In the genomic region with DNA sequence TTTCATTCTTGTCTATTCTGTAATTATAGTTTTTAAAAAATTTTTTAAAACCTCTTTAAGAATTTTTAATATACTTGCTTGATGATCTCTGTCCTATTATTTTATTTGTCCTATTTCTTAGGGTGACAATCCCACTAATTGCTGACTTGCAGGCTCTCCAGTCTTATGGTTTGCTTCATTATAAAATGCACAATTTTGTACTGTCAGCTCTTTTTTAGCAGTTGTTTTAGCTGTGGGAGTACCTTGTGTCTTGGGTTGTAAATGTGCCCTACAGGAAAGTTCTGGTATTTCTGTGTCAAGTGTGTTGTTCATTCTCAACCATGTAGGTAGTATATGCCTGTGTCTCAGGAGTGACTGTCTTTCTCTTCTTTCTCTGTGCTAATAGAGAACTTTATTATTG, we compare ENCODE assay signal across 33 cellular contexts.
"Had no signal": no experiment of that assay in that cellular context is flagged by ENCODE, and none has a peak within 500 bp of the region (broad histone marks: within the 10 kb centered on the region; RNA-seq: fewer than 3 reads in every experiment).

No MANE protein-coding gene starts in this region.

- H3K4me1 Mint-ChIP-seq: activated CD4-positive, alpha-beta memory T cell treated with anti-CD3 and anti-CD28 coated beads, Interleukin-2, amount 10 ng/mL, durations not matched to agents 7 days and 5 days; activated CD4-positive, alpha-beta T cell treated with anti-CD3 and anti-CD28 coated beads, Interleukin-2, amount 10 ng/mL, durations not matched to agents 7 days and 5 days; activated naive CD4-positive, alpha-beta T cell treated with anti-CD3 and anti-CD28 coated beads, Interleukin-2, amount 10 ng/mL, durations not matched to agents 7 days and 5 days; activated naive CD8-positive, alpha-beta T cell treated with anti-CD3 and anti-CD28 coated beads, Interleukin-2, amount 10 ng/mL, durations not matched to agents 7 days and 5 days; brain; T-helper 17 cell had no signal

- H3K9me3 Mint-ChIP-seq: activated CD4-positive, alpha-beta memory T cell treated with anti-CD3 and anti-CD28 coated beads, Interleukin-2, amount 10 ng/mL, durations not matched to agents 7 days and 5 days; activated CD4-positive, alpha-beta T cell treated with anti-CD3 and anti-CD28 coated beads, Interleukin-2, amount 10 ng/mL, durations not matched to agents 7 days and 5 days; activated naive CD4-positive, alpha-beta T cell treated with anti-CD3 and anti-CD28 coated beads, Interleukin-2, amount 10 ng/mL, durations not matched to agents 7 days and 5 days; activated naive CD8-positive, alpha-beta T cell treated with anti-CD3 and anti-CD28 coated beads, Interleukin-2, amount 10 ng/mL, durations not matched to agents 7 days and 5 days; activated T-cell treated with anti-CD3 and anti-CD28 coated beads, Interleukin-2, amount 50 U/mL, for 24 hours; activated T-cell treated with anti-CD3 and anti-CD28 coated beads, Interleukin-2, amount 50 U/mL, for 72 hours; brain; T-helper 2 cell treated with Interferon-gamma antibody and Interleukin-4, amounts not matched to agents 5 μg/mL and 100 μg/mL, for 36 hours had no signal

- ATAC-seq: activated naive CD4-positive, alpha-beta T cell treated with anti-CD3 and anti-CD28 coated beads, Interleukin-2, amount 50 U/mL, for 72 hours; activated T-cell treated with anti-CD3 and anti-CD28 coated beads, Interleukin-2, amount 50 U/mL, for 72 hours; gastroesophageal sphincter; T-helper 17 cell had no signal

- H3K4me3 Mint-ChIP-seq: activated CD4-positive, alpha-beta memory T cell treated with anti-CD3 and anti-CD28 coated beads, Interleukin-2, amount 10 ng/mL, durations not matched to agents 7 days and 5 days; activated CD4-positive, alpha-beta T cell treated with anti-CD3 and anti-CD28 coated beads, Interleukin-2, amount 10 ng/mL, durations not matched to agents 7 days and 5 days; activated naive CD4-positive, alpha-beta T cell treated with anti-CD3 and anti-CD28 coated beads, Interleukin-2, amount 10 ng/mL, durations not matched to agents 7 days and 5 days; activated naive CD8-positive, alpha-beta T cell treated with anti-CD3 and anti-CD28 coated beads, Interleukin-2, amount 10 ng/mL, durations not matched to agents 7 days and 5 days; activated T-cell treated with anti-CD3 and anti-CD28 coated beads, Interleukin-2, amount 50 U/mL, for 24 hours; activated T-cell treated with anti-CD3 and anti-CD28 coated beads, Interleukin-2, amount 50 U/mL, for 72 hours; brain; T-helper 17 cell; T-helper 2 cell treated with Interferon-gamma antibody and Interleukin-4, amounts not matched to agents 5 μg/mL and 100 μg/mL, for 36 hours had no signal

- H3K9me3 ChIP-seq: ascending aorta, breast epithelium, colonic mucosa, esophagus squamous epithelium, gastroesophageal sphincter had no signal

- H3K4me3 ChIP-seq: ascending aorta, breast epithelium, cardiac muscle cell, colonic mucosa, esophagus squamous epithelium, gastroesophageal sphincter had no signal

- H3K27me3 Mint-ChIP-seq: activated CD4-positive, alpha-beta memory T cell treated with anti-CD3 and anti-CD28 coated beads, Interleukin-2, amount 10 ng/mL, durations not matched to agents 7 days and 5 days; activated naive CD4-positive, alpha-beta T cell treated with anti-CD3 and anti-CD28 coated beads, Interleukin-2, amount 10 ng/mL, durations not matched to agents 7 days and 5 days; activated naive CD8-positive, alpha-beta T cell treated with anti-CD3 and anti-CD28 coated beads, Interleukin-2, amount 10 ng/mL, durations not matched to agents 7 days and 5 days had no signal

- H3K36me3 ChIP-seq: ascending aorta, breast epithelium, cardiac muscle cell, colonic mucosa, esophagus squamous epithelium, gastroesophageal sphincter had no signal

- H3K27ac ChIP-seq: ascending aorta, breast epithelium, cardiac muscle cell, colonic mucosa, epithelial cell of prostate, esophagus squamous epithelium, gastroesophageal sphincter had no signal

- H3K27me3 ChIP-seq: ascending aorta, breast epithelium, cardiac muscle cell, colonic mucosa, esophagus squamous epithelium, gastroesophageal sphincter had no signal

- H3K27ac Mint-ChIP-seq: activated CD4-positive, alpha-beta memory T cell treated with anti-CD3 and anti-CD28 coated beads, Interleukin-2, amount 10 ng/mL, durations not matched to agents 7 days and 5 days; activated CD4-positive, alpha-beta T cell treated with anti-CD3 and anti-CD28 coated beads, Interleukin-2, amount 10 ng/mL, durations not matched to agents 7 days and 5 days; activated naive CD4-positive, alpha-beta T cell treated with anti-CD3 and anti-CD28 coated beads, Interleukin-2, amount 10 ng/mL, durations not matched to agents 7 days and 5 days; activated naive CD4-positive, alpha-beta T cell treated with anti-CD3 and anti-CD28 coated beads, Interleukin-2, amount 50 U/mL, for 72 hours; activated naive CD8-positive, alpha-beta T cell treated with anti-CD3 and anti-CD28 coated beads, Interleukin-2, amount 10 ng/mL, durations not matched to agents 7 days and 5 days; activated T-cell treated with anti-CD3 and anti-CD28 coated beads, Interleukin-2, amount 50 U/mL, for 24 hours; activated T-cell treated with anti-CD3 and anti-CD28 coated beads, Interleukin-2, amount 50 U/mL, for 72 hours; brain; T-helper 17 cell; T-helper 2 cell treated with Interferon-gamma antibody and Interleukin-4, amounts not matched to agents 5 μg/mL and 100 μg/mL, for 36 hours had no signal

- H3K4me1 ChIP-seq: ascending aorta, breast epithelium, colonic mucosa, esophagus squamous epithelium, gastroesophageal sphincter had no signal

- FAIRE-seq: endothelial cell of umbilical vein had no signal

- DNase-seq: activated CD4-positive, alpha-beta memory T cell treated with anti-CD3 and anti-CD28 coated beads, Interleukin-2, amount 10 ng/mL, durations not matched to agents 7 days and 5 days; activated CD4-positive, alpha-beta T cell treated with anti-CD3 and anti-CD28 coated beads for 4 hours; activated CD4-positive, alpha-beta T cell treated with anti-CD3 and anti-CD28 coated beads, Interleukin-2, amount 10 ng/mL, durations not matched to agents 7 days and 5 days; activated CD4-positive, alpha-beta T cell treated with anti-CD3 and anti-CD28 coated beads, Interleukin-2, amount 50 U/mL, for 4 hours; activated CD4-positive, CD25-positive, alpha-beta regulatory T cell; activated CD4-positive, CD25-positive, alpha-beta regulatory T cell treated with anti-CD3 and anti-CD28 coated beads, Interleukin-2, amount 50 U/mL, for 72 hours; activated CD8-positive, alpha-beta memory T cell treated with anti-CD3 and anti-CD28 coated beads, Interleukin-2, amount 50 U/mL, for 48 hours; activated gamma-delta T cell; activated naive CD4-positive, alpha-beta T cell; activated naive CD4-positive, alpha-beta T cell treated with anti-CD3 and anti-CD28 coated beads, Interleukin-2, amount 10 ng/mL, durations not matched to agents 7 days and 5 days; activated naive CD8-positive, alpha-beta T cell treated with anti-CD3 and anti-CD28 coated beads, Interleukin-2, amount 10 ng/mL, durations not matched to agents 7 days and 5 days; activated T-cell treated with anti-CD3 and anti-CD28 coated beads for 4 hours; activated T-cell treated with anti-CD3 and anti-CD28 coated beads, Interleukin-2, amount 50 U/mL, for 24 hours; activated T-cell treated with anti-CD3 and anti-CD28 coated beads, Interleukin-2, amount 50 U/mL, for 72 hours; central memory CD4-positive, alpha-beta T cell; cerebellar nuclear complex; colonic mucosa; effector CD8-positive, alpha-beta T cell; esophagus squamous epithelium; foreskin melanocyte; head of caudate nucleus; T-helper 1 cell; T-helper 17 cell; T1000 had no signal

- H3K36me3 Mint-ChIP-seq: activated naive CD4-positive, alpha-beta T cell treated with anti-CD3 and anti-CD28 coated beads, Interleukin-2, amount 10 ng/mL, durations not matched to agents 7 days and 5 days; activated naive CD4-positive, alpha-beta T cell treated with anti-CD3 and anti-CD28 coated beads, Interleukin-2, amount 50 U/mL, for 72 hours; activated naive CD8-positive, alpha-beta T cell treated with anti-CD3 and anti-CD28 coated beads, Interleukin-2, amount 10 ng/mL, durations not matched to agents 7 days and 5 days; brain had no signal
